In genomic region chr2:5385596-5385995, GRCh38 we compare ENCODE assay signal across 7 cellular contexts.
"Had no signal": no experiment of that assay in that cellular context is flagged by ENCODE, and none has a peak within 500 bp of the region (broad histone marks: within the 10 kb centered on the region; RNA-seq: fewer than 3 reads in every experiment).

No MANE protein-coding gene starts in this region.

- DNase-seq: GM23248, GOT3, H7, HFFc6, IMR-90 had no signal

- ATAC-seq: HCT116, K562 had no signal
